Comparison of ENCODE assay signal across 8 cellular contexts in genomic region chr12:110449799-110450497, GRCh38.
DNase-seq lines count a peak whose midpoint lies in the region; ATAC-seq lines count a peak whose summit lies in the region.

Gene ARPC3 (minus strand): TSS chr12:110450337. CDS start chr12:110450260, 77 bp downstream.

- peaks cover 60% of the 10 kb centered on the region for H3K36me3 Mint-ChIP-seq in central memory CD8-positive, alpha-beta T cell (ENCODE audit: insufficient read depth)

- H3K27me3 Mint-ChIP-seq in central memory CD8-positive, alpha-beta T cell, result no peaks in the 10 kb centered on the region

- H3K9me3 Mint-ChIP-seq in central memory CD8-positive, alpha-beta T cell, result no peaks in the 10 kb centered on the region

- H3K4me1 Mint-ChIP-seq in central memory CD8-positive, alpha-beta T cell, result peaks cover 44% of the 10 kb centered on the region

- peak within 1 kb of the TSS; percentile 100 for H3K27ac Mint-ChIP-seq in central memory CD8-positive, alpha-beta T cell (ENCODE audit: low read depth)

- DNase-seq in AG20443 (ENCODE audit: low spot score), result peak; percentile 97
- DNase-seq in NCI-H345 treated with DMSO at 0.1 percent for 48 hours (lab: John Stamatoyannopoulos, UW; ENCODE audit: unreplicated experiment), result peak; percentile 74
- DNase-seq in activated CD4-positive, CD25-positive, alpha-beta regulatory T cell treated with anti-CD3 and anti-CD28 coated beads, Interleukin-2, amount 50 U/mL, for 16 hours (ENCODE audit: low read depth, low spot score), result peak; percentile 89
- DNase-seq in central memory CD8-positive, alpha-beta T cell (ENCODE audit: low spot score in 2 of 2), result peak; percentile 90 to 92
- peak; percentile 95 for DNase-seq in iris pigment epithelial cell (ENCODE audit: low read depth)
- DNase-seq in stimulated activated CD4-positive, alpha-beta T cell treated with anti-CD3 and anti-CD28 coated beads, Interleukin-12 subunit alpha, Interleukin-12 subunit beta, amount 100 ng/mL, for 4 hours, result peak; percentile 93

- ATAC-seq in GM19025 (IDR thresholded peaks at IDR 0.05; ENCODE audit: low read depth, unreplicated experiment) (peak; percentile 94), HG03342 (IDR thresholded peaks at IDR 0.05; ENCODE audit: unreplicated experiment) (peak; percentile 94)
- peak; percentile 97 for ATAC-seq in central memory CD8-positive, alpha-beta T cell (replicated peaks; ENCODE audit: extremely low read depth, poor library complexity, severe bottlenecking)

- peak within 1 kb of the TSS; percentile 100 for H3K4me3 Mint-ChIP-seq in central memory CD8-positive, alpha-beta T cell

Comparison
In these comparisons a context has a peak if more than half of its experiments do, and no peak if none do; other contexts are left out.
1. Peak in every context shown above with its lines: DNase-seq and ATAC-seq.